Comparison of ENCODE assay signal across 25 cellular contexts in the genomic region with DNA sequence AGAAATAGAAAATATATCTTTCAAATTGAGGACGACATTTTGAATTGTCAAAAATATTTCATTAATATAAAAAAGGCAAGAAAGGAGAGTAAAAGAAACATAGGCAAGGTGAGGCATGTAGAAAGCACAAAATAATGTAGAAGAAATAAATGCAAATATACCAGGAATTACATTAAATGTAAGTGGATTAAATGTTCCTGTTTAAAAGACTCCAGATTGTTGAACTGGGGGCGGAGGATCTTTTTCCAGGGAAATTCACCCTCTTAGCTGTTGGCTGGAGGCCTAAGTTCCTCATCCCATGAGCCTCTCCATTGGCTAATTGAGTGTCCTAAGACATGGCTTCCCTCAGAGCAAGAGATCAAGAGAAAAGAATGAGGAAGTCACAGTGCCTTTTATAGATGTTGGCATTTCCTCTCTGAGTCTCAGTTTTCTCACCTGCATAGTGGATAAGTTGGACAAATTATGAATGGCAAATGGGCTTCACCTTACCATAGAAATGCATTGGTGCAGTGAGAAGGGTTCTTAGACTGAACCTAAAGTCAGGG.
"Had no signal": no experiment of that assay in that cellular context is flagged by ENCODE, and none has a peak within 500 bp of the region (broad histone marks: within the 10 kb centered on the region; RNA-seq: fewer than 3 reads in every experiment).

No MANE protein-coding gene starts in this region.

- ATAC-seq: activated CD4-positive, alpha-beta T cell treated with anti-CD3 and anti-CD28 coated beads for 36 hours; activated T-helper 17 cell treated with anti-CD3 and anti-CD28 coated beads, Interleukin-2, amount 50 U/mL, for 72 hours; Right ventricle myocardium inferior; SK-N-SH treated with all-trans-retinoic acid at 6 μM for 48 hours had no signal

- DNase-seq: activated CD4-positive, alpha-beta memory T cell treated with anti-CD3 and anti-CD28 coated beads, Interleukin-2, amount 10 ng/mL, durations not matched to agents 7 days and 5 days; activated CD4-positive, alpha-beta T cell treated with anti-CD3 and anti-CD28 coated beads for 36 hours; activated CD4-positive, alpha-beta T cell treated with anti-CD3 and anti-CD28 coated beads, Interleukin-2, amount 50 U/mL, for 1 hour; activated gamma-delta T cell; activated naive CD4-positive, alpha-beta T cell treated with anti-CD3 and anti-CD28 coated beads for 36 hours; activated naive CD8-positive, alpha-beta T cell treated with anti-CD3 and anti-CD28 coated beads for 36 hours; activated T-cell treated with anti-CD3 and anti-CD28 coated beads for 4 hours; activated T-cell treated with anti-CD3 and anti-CD28 coated beads, Interleukin-2, amount 50 U/mL, for 48 hours; brain microvascular endothelial cell; KG1; MG63; NCI-H1092 treated with DMSO at 0.1 percent for 48 hours; NCI-H1417 treated with DMSO at 0.1 percent for 48 hours; NCI-H187; NCI-H2081; NCI-H446; NCI-H524; RPMI8226; T-helper 2 cell; WERI-Rb-1 had no signal

- H3K27me3 ChIP-seq: brain microvascular endothelial cell, cardiac muscle cell, MG63, SJSA1 had no signal

- H3K27ac Mint-ChIP-seq: activated CD4-positive, alpha-beta memory T cell treated with anti-CD3 and anti-CD28 coated beads, Interleukin-2, amount 10 ng/mL, durations not matched to agents 7 days and 5 days; activated CD4-positive, alpha-beta T cell treated with anti-CD3 and anti-CD28 coated beads for 36 hours; activated naive CD4-positive, alpha-beta T cell treated with anti-CD3 and anti-CD28 coated beads for 36 hours; activated naive CD8-positive, alpha-beta T cell treated with anti-CD3 and anti-CD28 coated beads for 36 hours; activated T-helper 17 cell treated with anti-CD3 and anti-CD28 coated beads, Interleukin-2, amount 50 U/mL, for 72 hours had no signal

- H3K4me3 ChIP-seq: cardiac muscle cell, MG63, SJSA1 had no signal

- H3K36me3 ChIP-seq: brain microvascular endothelial cell, cardiac muscle cell, MG63, SJSA1, WERI-Rb-1 had no signal

- H3K27ac ChIP-seq: brain microvascular endothelial cell, cardiac muscle cell, SJSA1, WERI-Rb-1 had no signal

- H3K4me1 Mint-ChIP-seq: activated CD4-positive, alpha-beta T cell treated with anti-CD3 and anti-CD28 coated beads for 36 hours; activated naive CD8-positive, alpha-beta T cell treated with anti-CD3 and anti-CD28 coated beads for 36 hours; activated T-helper 17 cell treated with anti-CD3 and anti-CD28 coated beads, Interleukin-2, amount 50 U/mL, for 72 hours had no signal

- H3K4me3 Mint-ChIP-seq: activated CD4-positive, alpha-beta memory T cell treated with anti-CD3 and anti-CD28 coated beads, Interleukin-2, amount 10 ng/mL, durations not matched to agents 7 days and 5 days; activated CD4-positive, alpha-beta T cell treated with anti-CD3 and anti-CD28 coated beads for 36 hours; activated naive CD4-positive, alpha-beta T cell treated with anti-CD3 and anti-CD28 coated beads for 36 hours; activated naive CD8-positive, alpha-beta T cell treated with anti-CD3 and anti-CD28 coated beads for 36 hours; activated T-helper 17 cell treated with anti-CD3 and anti-CD28 coated beads, Interleukin-2, amount 50 U/mL, for 72 hours had no signal
